In genomic region chr11:131370090-131370751, GRCh38 we compare ENCODE assay signal across 9 cellular contexts. TPM values are rescaled to one million over a fixed set of nuclear protein-coding genes. Genes with fewer than 3 reads are reported as not detected.
DNase-seq lines count a peak whose midpoint lies in the region; ATAC-seq and TF ChIP-seq lines count a peak whose summit lies in the region.
"Had no signal": no experiment of that assay in that cellular context is flagged by ENCODE, and none has a peak within 500 bp of the region (broad histone marks: within the 10 kb centered on the region; RNA-seq: fewer than 3 reads in every experiment).

TSS of gene NTM (plus strand) at chr11:131370615.

- H3K4me1 Mint-ChIP-seq in WTC11: peaks cover 11% of the 10 kb centered on the region
- H3K4me1 Mint-ChIP-seq in naive thymus-derived CD8-positive, alpha-beta T cell: no peaks in the 10 kb centered on the region

- peaks cover 4% of the 10 kb centered on the region; the same call in 1 of the 2 replicates for H3K27me3 Mint-ChIP-seq in WTC11 (ENCODE audit: low read depth)
- peaks cover 0 to 20% (median 7%) of the 10 kb centered on the region in 5 donors for H3K27me3 Mint-ChIP-seq in naive thymus-derived CD8-positive, alpha-beta T cell

- no peak for TF ChIP-seq CTCF in WTC11 (IDR thresholded peaks at IDR 0.05)

- DNase-seq in Daoy (ENCODE audit: low read depth) (peak; percentile 60), WTC11 (ENCODE audit: low spot score) (no peak), Right ventricle myocardium superior (peak; percentile 65), pons (ENCODE audit: low spot score) (peak; percentile 95), GM19238 (ENCODE audit: insufficient read length, low spot score) (no peak)
- DNase-seq in naive thymus-derived CD8-positive, alpha-beta T cell: no peak
- DNase-seq: H7 had no signal

- H3K9me3 Mint-ChIP-seq in WTC11: peaks cover 3% of the 10 kb centered on the region; the same call in 1 of the 2 replicates
- peaks cover 0 to 3% (median 0%) of the 10 kb centered on the region in 9 donors for H3K9me3 Mint-ChIP-seq in naive thymus-derived CD8-positive, alpha-beta T cell

- H3K4me3 Mint-ChIP-seq in WTC11: no peak within 1 kb of the TSS
- no peak within 1 kb of the TSS for H3K4me3 Mint-ChIP-seq in naive thymus-derived CD8-positive, alpha-beta T cell

- POLR2A ChIA-PET in WTC11 (lab: Charles Lee): no interaction called here
- POLR2A ChIA-PET in naive thymus-derived CD8-positive, alpha-beta T cell (lab: Charles Lee): no interaction called here

- no peak within 1 kb of the TSS for H3K27ac Mint-ChIP-seq in WTC11
- no peak within 1 kb of the TSS for H3K27ac Mint-ChIP-seq in naive thymus-derived CD8-positive, alpha-beta T cell

- ATAC-seq in WTC11 (no peak), Right ventricle myocardium superior (ENCODE audit: poor library complexity) (peak; percentile 96), HG02678 (IDR thresholded peaks at IDR 0.05; ENCODE audit: unreplicated experiment) (no peak), GM21576 (IDR thresholded peaks at IDR 0.05; ENCODE audit: unreplicated experiment) (no peak)
- no peak for ATAC-seq in naive thymus-derived CD8-positive, alpha-beta T cell

- CTCF ChIA-PET in WTC11 (lab: Charles Lee): interaction anchor here (1.1 kb wide), 1 partner anchor 22 kb away, joined by 4 read pairs; no protein-coding TSS in a partner anchor

- no peaks in the 10 kb centered on the region; the same call in 1 of the 2 replicates for H3K36me3 Mint-ChIP-seq in WTC11
- H3K36me3 Mint-ChIP-seq in naive thymus-derived CD8-positive, alpha-beta T cell: no peaks in the 10 kb centered on the region

- intact Hi-C loops in Right ventricle myocardium superior (cut with DNase I): no loop called here

TF ChIP-seq in WTC11, 78 proteins besides CTCF, POLR2A, EP300 and RAD21 (continues in another document):
- TF ChIP-seq ZNF317 (CRISPR knock-in tag; IDR thresholded peaks at IDR 0.05; ENCODE audit: borderline replicate concordance, low read depth) (no peak), MXD4 (CRISPR knock-in tag; IDR thresholded peaks at IDR 0.05; ENCODE audit: borderline replicate concordance) (no peak), ZNF425 (CRISPR knock-in tag; conservative IDR thresholded peaks at IDR 0.05) (no peak), PRDM15 (CRISPR knock-in tag; IDR thresholded peaks at IDR 0.05) (no peak), STAT6 (CRISPR knock-in tag; conservative IDR thresholded peaks at IDR 0.05; ENCODE audit: low read depth) (no peak), JUN (CRISPR knock-in tag; IDR thresholded peaks at IDR 0.05) (no peak), RORB (CRISPR knock-in tag; IDR thresholded peaks at IDR 0.05) (no peak), ATF3 (CRISPR knock-in tag; conservative IDR thresholded peaks at IDR 0.05) (no peak), ZBTB21 (CRISPR knock-in tag; IDR thresholded peaks at IDR 0.05; ENCODE audit: borderline replicate concordance) (no peak), TP53 (CRISPR knock-in tag; IDR thresholded peaks at IDR 0.05) (no peak), TCF7 (CRISPR knock-in tag; IDR thresholded peaks at IDR 0.05; ENCODE audit: low read depth) (no peak)

RNA-seq across cellular contexts. Expression of gene NTM, which starts in this region (rescaled TPM):
- total RNA-seq in Daoy (2014; rRNA removed; shearing (Covaris generic)): 15.8 and 21.6 TPM in 2 replicates
- total RNA-seq in WTC11 (2021) (11.5 to 16.4 TPM (median 14.5 TPM) in 3 replicates), Right ventricle myocardium superior (1.5 TPM)
- not detected for total RNA-seq in naive thymus-derived CD8-positive, alpha-beta T cell
- not detected for polyA plus RNA-seq in naive thymus-derived CD8-positive, alpha-beta T cell

Comparison
In these comparisons a context has a peak if more than half of its experiments do, and no peak if none do; other contexts are left out.
1. DNase-seq: peak in Daoy (single experiment), Right ventricle myocardium superior (single experiment) and pons (single experiment); none in WTC11 (single experiment), GM19238 (single experiment) and naive thymus-derived CD8-positive, alpha-beta T cell (0 of 10).